ENCODE assay signal across 8 cellular contexts in genomic region chr16:28192811-28193529, GRCh38. TPM values are rescaled to one million over a fixed set of nuclear protein-coding genes. Genes with fewer than 3 reads are reported as not detected.
A peak's percentile ranks its signal among the peaks of the same experiment; 100 is the strongest.
DNase-seq lines count a peak whose midpoint lies in the region; ATAC-seq and TF ChIP-seq lines count a peak whose summit lies in the region.

No MANE protein-coding gene starts in this region.

- H3K4me3 Mint-ChIP-seq in nephron progenitor cell, result no peak overlapping the region

- peak overlapping the region; percentile 91 for H3K27ac ChIP-seq in ACC112 (ENCODE audit: low read depth, low read length)

- H3K27me3 Mint-ChIP-seq in nephron progenitor cell (ENCODE audit: low read depth, poor library complexity), result peaks cover 2% of the 10 kb centered on the region

- H3K79me2 ChIP-seq in ACC112 (ENCODE audit: control insufficient read depth, insufficient read depth, low read length, unreplicated experiment), result peaks cover 90% of the 10 kb centered on the region

- peak overlapping the region; percentile 27 for H3K27ac Mint-ChIP-seq in nephron progenitor cell

- peaks cover 51% of the 10 kb centered on the region for H3K4me1 Mint-ChIP-seq in nephron progenitor cell

- CTCF ChIA-PET in HEK293T (lab: Yijun Ruan, JAX), result no interaction called here

- H3K4me1 ChIP-seq in ACC112 (ENCODE audit: control insufficient read depth, insufficient read depth, low read length, unreplicated experiment), result peaks cover 59% of the 10 kb centered on the region

- peak overlapping the region; percentile 52 for H3K4me3 ChIP-seq in ACC112 (ENCODE audit: low read depth, low read length)

- H2AFZ ChIP-seq in ACC112 (ENCODE audit: low read length, unreplicated experiment), result no peak overlapping the region

- TF ChIP-seq CTCF in nephron progenitor cell (IDR thresholded peaks at IDR 0.05), result no peak

- peak; percentile 50 for ATAC-seq in GM21423 (IDR thresholded peaks at IDR 0.05; ENCODE audit: unreplicated experiment)

- peaks cover 9% of the 10 kb centered on the region; the same call in 1 of the 2 replicates for H3K36me3 ChIP-seq in ACC112 (ENCODE audit: insufficient read depth, low read length)

- DNase-seq in MV-4-11 (lab: John Stamatoyannopoulos, UW), result peak; percentile 60
- DNase-seq in activated T-cell treated with anti-CD3 and anti-CD28 coated beads, Interleukin-2, amount 50 U/mL, for 1 hour, result peak; percentile 72
- no peak for DNase-seq in nephron progenitor cell
- DNase-seq in HEK293T (ENCODE audit: extremely low spot score), result no peak
- DNase-seq in occipital lobe (lab: John Stamatoyannopoulos, UW), result no peak
- no peak for DNase-seq in NCI-H524 treated with DMSO at 0.1 percent for 48 hours (lab: John Stamatoyannopoulos, UW)

- POLR2A ChIA-PET in HEK293T (lab: Yijun Ruan, JAX), result no interaction called here

- peaks cover 25% of the 10 kb centered on the region for H3K36me3 Mint-ChIP-seq in nephron progenitor cell (ENCODE audit: low read depth)

- H3K9me3 Mint-ChIP-seq in nephron progenitor cell, result no peaks in the 10 kb centered on the region

- no peaks in the 10 kb centered on the region for H3K27me3 ChIP-seq in ACC112 (ENCODE audit: insufficient read depth, low read length)

TF ChIP-seq in HEK293T, 16 proteins besides CTCF, POLR2A, EP300 and RAD21:
- TF ChIP-seq TARDBP (IDR thresholded peaks at IDR 0.05) (no peak), ZNF384 (IDR thresholded peaks at IDR 0.05) (no peak), PKNOX1 (IDR thresholded peaks at IDR 0.05) (no peak), NFRKB (IDR thresholded peaks at IDR 0.05) (no peak), FOXA1 (IDR thresholded peaks at IDR 0.05) (no peak), SP1 (IDR thresholded peaks at IDR 0.05) (no peak), FOXM1 (IDR thresholded peaks at IDR 0.05; ENCODE audit: borderline replicate concordance) (no peak)

RNA-seq across cellular contexts. Expression of gene XPO6, which starts 18.8 kb away (rescaled TPM):
- 66.4 TPM for total RNA-seq in occipital lobe

Comparison
In these comparisons a context has a peak if more than half of its experiments do, and no peak if none do; other contexts are left out.
1. DNase-seq: peak in MV-4-11 (single experiment) and activated T-cell treated with anti-CD3 and anti-CD28 coated beads, Interleukin-2, amount 50 U/mL, for 1 hour (single experiment); none in nephron progenitor cell (single experiment), HEK293T (single experiment), occipital lobe (single experiment) and NCI-H524 treated with DMSO at 0.1 percent for 48 hours (single experiment).